6 cellular contexts compared by ENCODE assay signal in genomic region chr11:119352857-119353260, GRCh38. TPM values are rescaled to one million over a fixed set of nuclear protein-coding genes. Genes with fewer than 3 reads are reported as not detected.
DNase-seq lines count a peak whose midpoint lies in the region; ATAC-seq and TF ChIP-seq lines count a peak whose summit lies in the region.

No MANE protein-coding gene starts in this region.

- peaks cover 21% of the 10 kb centered on the region for H3K4me1 Mint-ChIP-seq in mesothelial cell of epicardium

- peak overlapping the region; percentile 24 for H3K27ac ChIP-seq in VCaP

- ATAC-seq in HG02678 (IDR thresholded peaks at IDR 0.05; ENCODE audit: unreplicated experiment) (no peak), GM18505 (IDR thresholded peaks at IDR 0.05; ENCODE audit: unreplicated experiment) (no peak), GM19023 (IDR thresholded peaks at IDR 0.05; ENCODE audit: unreplicated experiment) (no peak)

- peaks cover 4% of the 10 kb centered on the region for H3K36me3 Mint-ChIP-seq in mesothelial cell of epicardium

- no peak for TF ChIP-seq CTCF in VCaP (conservative IDR thresholded peaks at IDR 0.05)
- TF ChIP-seq CTCF in mesothelial cell of epicardium (IDR thresholded peaks at IDR 0.05; ENCODE audit: unreplicated experiment): no peak

- peak overlapping the region; percentile 22 for H3K27ac Mint-ChIP-seq in mesothelial cell of epicardium

- peak; percentile 88 for DNase-seq in HuH-7.5 (ENCODE audit: low spot score)
- DNase-seq in mesothelial cell of epicardium (ENCODE audit: low spot score in 2 of 2, unreplicated experiment in 2 of 2): no peak

- TF ChIP-seq POLR2A in GM18505 (IDR thresholded peaks at IDR 0.05; ENCODE audit: borderline replicate concordance, extremely low read depth, insufficient read depth, insufficient read length): no peak

- H3K4me3 Mint-ChIP-seq in mesothelial cell of epicardium: no peak overlapping the region

- H3K27me3 Mint-ChIP-seq in mesothelial cell of epicardium (ENCODE audit: low read depth): peaks cover 2% of the 10 kb centered on the region

- H3K9me3 Mint-ChIP-seq in mesothelial cell of epicardium: no peaks in the 10 kb centered on the region

RNA-seq across cellular contexts. Expression of gene MFRP, which starts 6.4 kb away (rescaled TPM):
- not detected in 3 replicates for total RNA-seq in mesothelial cell of epicardium

RNA-seq across cellular contexts. Expression of gene C1QTNF5, which starts 12.2 kb away (rescaled TPM):
- 24.1 to 25.0 TPM (median 24.4 TPM) in 3 replicates for total RNA-seq in mesothelial cell of epicardium

RNA-seq across cellular contexts. Expression of gene RNF26, which starts 18.5 kb away (rescaled TPM):
- 36.1 to 37.1 TPM (median 36.2 TPM) in 3 replicates for total RNA-seq in mesothelial cell of epicardium

RNA-seq across cellular contexts. Expression of gene USP2, which starts 28.6 kb away (rescaled TPM):
- 12.4 to 13.2 TPM (median 13.1 TPM) in 3 replicates for total RNA-seq in mesothelial cell of epicardium

RNA-seq across cellular contexts. Expression of gene MCAM, which starts 35.9 kb away (rescaled TPM):
- total RNA-seq in mesothelial cell of epicardium: 25.9 to 28.2 TPM (median 26.7 TPM) in 3 replicates
